ENCODE assay signal across 17 cellular contexts in genomic region chr15:85383470-85384148, GRCh38. TPM values are rescaled to one million over a fixed set of nuclear protein-coding genes. Genes with fewer than 3 reads are reported as not detected.
DNase-seq lines count a peak whose midpoint lies in the region; ATAC-seq, FAIRE-seq and TF ChIP-seq lines count a peak whose summit lies in the region.
"Had no signal": no experiment of that assay in that cellular context is flagged by ENCODE, and none has a peak within 500 bp of the region (broad histone marks: within the 10 kb centered on the region; RNA-seq: fewer than 3 reads in every experiment).

No MANE protein-coding gene starts in this region.

- intact Hi-C loops in activated CD4-positive, alpha-beta T cell treated with anti-CD3 and anti-CD28 coated beads for 36 hours (cut with DNase I, micrococcal nuclease) = loop anchor here (1.0 to 10.0 kb wide), 5 partner anchors 13 to 411 kb away; partner anchors contain the start of genes KLHL25 (in 1 of the 2) and PDE8A (in 1 of the 2)
- intact Hi-C loops in activated B cell treated with CpG ODN at 0.5 μM for 24 hours (cut with micrococcal nuclease) = loop anchor here (1.0 kb wide), 1 partner anchor 10 kb away; no protein-coding TSS in a partner anchor

- POLR2A ChIA-PET in activated CD4-positive, alpha-beta T cell treated with anti-CD3 and anti-CD28 coated beads for 36 hours (lab: Charles Lee) = interaction anchor here (0.6 to 1.0 kb wide), 4 partner anchors 14 to 92 kb away, joined by 3 read pairs; no protein-coding TSS in a partner anchor
- POLR2A ChIA-PET in activated B cell treated with CpG ODN at 0.5 μM for 24 hours (lab: Charles Lee) = interaction anchor here (0.6 to 13.7 kb wide), 5 partner anchors 23 to 89 kb away, joined by 4 to 395 read pairs (median 8); no protein-coding TSS in a partner anchor

- H3K4me3 ChIP-seq in GM12865 (ENCODE audit: low read depth, low read length) (no peak overlapping the region), small intestine (ENCODE audit: low read depth in 1 of 2, low read length in 2 of 2) (no peak overlapping the region)

- H3K27ac Mint-ChIP-seq in activated CD4-positive, alpha-beta T cell treated with anti-CD3 and anti-CD28 coated beads for 36 hours = peak overlapping the region; percentile 70
- H3K27ac Mint-ChIP-seq in activated B cell treated with CpG ODN at 0.5 μM for 24 hours = peak overlapping the region; percentile 37
- peak overlapping the region in 3 of 6 donors; percentile 41 to 91 (median 85) for H3K27ac Mint-ChIP-seq in naive B cell

- H3K27ac ChIP-seq in small intestine (ENCODE audit: low read depth in 1 of 2, low read length in 1 of 2) = no peak overlapping the region
- H3K27ac ChIP-seq: SJCRH30 had no signal

- ATAC-seq in activated CD4-positive, alpha-beta T cell treated with anti-CD3 and anti-CD28 coated beads for 36 hours = no peak
- ATAC-seq in activated B cell treated with CpG ODN at 0.5 μM for 24 hours (ENCODE audit: low read depth) = no peak
- no peak for ATAC-seq in naive B cell (ENCODE audit: low read depth in 2 of 2)
- ATAC-seq in GM21515 (IDR thresholded peaks at IDR 0.05; ENCODE audit: unreplicated experiment) = no peak
- ATAC-seq: esophagus mucosa, HCT116, sciatic nerve had no signal

- H3K9me3 Mint-ChIP-seq in activated CD4-positive, alpha-beta T cell treated with anti-CD3 and anti-CD28 coated beads for 36 hours (ENCODE audit: low read depth) = no peaks in the 10 kb centered on the region
- H3K9me3 Mint-ChIP-seq in activated B cell treated with CpG ODN at 0.5 μM for 24 hours = no peaks in the 10 kb centered on the region
- H3K9me3 Mint-ChIP-seq in naive B cell = no peaks in the 10 kb centered on the region

- peaks cover 4% of the 10 kb centered on the region for H3K36me3 Mint-ChIP-seq in activated CD4-positive, alpha-beta T cell treated with anti-CD3 and anti-CD28 coated beads for 36 hours (ENCODE audit: low read depth)
- H3K36me3 Mint-ChIP-seq in activated B cell treated with CpG ODN at 0.5 μM for 24 hours (ENCODE audit: low read depth) (peaks cover 30% of the 10 kb centered on the region), naive B cell (peaks cover 7 to 10% of the 10 kb centered on the region in 2 donors)

- H3K36me3 ChIP-seq in small intestine (ENCODE audit: control insufficient read depth in 2 of 2, insufficient read depth in 2 of 2, low read length in 2 of 2) = no peaks in the 10 kb centered on the region
- H3K36me3 ChIP-seq: transverse colon had no signal

- WGBS in small intestine, 3 donors = 47 to 66% (median 49%) methylated on average over 2 of the region's 2 CpGs

- H3K27me3 ChIP-seq in small intestine (ENCODE audit: control insufficient read depth in 2 of 2, insufficient read depth in 2 of 2, low read length in 2 of 2) = no peaks in the 10 kb centered on the region
- H3K27me3 ChIP-seq: SJCRH30, transverse colon had no signal

- peaks cover 64% of the 10 kb centered on the region for H3K4me1 Mint-ChIP-seq in activated CD4-positive, alpha-beta T cell treated with anti-CD3 and anti-CD28 coated beads for 36 hours
- H3K4me1 Mint-ChIP-seq in activated B cell treated with CpG ODN at 0.5 μM for 24 hours (peaks cover 55% of the 10 kb centered on the region), naive B cell (peaks cover 53 to 57% (median 54%) of the 10 kb centered on the region in 3 donors)

- no peaks in the 10 kb centered on the region for H3K27me3 Mint-ChIP-seq in activated CD4-positive, alpha-beta T cell treated with anti-CD3 and anti-CD28 coated beads for 36 hours
- H3K27me3 Mint-ChIP-seq in activated B cell treated with CpG ODN at 0.5 μM for 24 hours (no peaks in the 10 kb centered on the region), naive B cell (no peaks in the 10 kb centered on the region)

- DNase-seq in activated CD4-positive, alpha-beta T cell treated with anti-CD3 and anti-CD28 coated beads for 36 hours = no peak
- DNase-seq in activated CD4-positive, alpha-beta T cell treated with anti-CD3 and anti-CD28 coated beads, Interleukin-2, amount 50 U/mL, for 4 hours = no peak
- peak; percentile 32 for DNase-seq in GM12865 (ENCODE audit: low read depth)
- no peak for DNase-seq in activated B cell treated with CpG ODN at 0.5 μM for 24 hours
- peak; percentile 21 for DNase-seq in naive B cell
- DNase-seq in small intestine = no peak
- no peak for DNase-seq in C1 segment of cervical spinal cord (lab: John Stamatoyannopoulos, UW)
- DNase-seq: activated gamma-delta T cell, cerebellar nuclear complex, NCI-H1694, NCI-H526, SJCRH30, transverse colon had no signal

- no peaks in the 10 kb centered on the region for H3K9me3 ChIP-seq in small intestine (ENCODE audit: control insufficient read depth, low read depth)
- H3K9me3 ChIP-seq: transverse colon had no signal

- FAIRE-seq in small intestine (lab: Jason Lieb, UNC) = no peak

- H3K4me3 Mint-ChIP-seq in activated CD4-positive, alpha-beta T cell treated with anti-CD3 and anti-CD28 coated beads for 36 hours = peak overlapping the region; percentile 16
- H3K4me3 Mint-ChIP-seq in activated B cell treated with CpG ODN at 0.5 μM for 24 hours = peak overlapping the region; percentile 71
- peak overlapping the region in 7 of 8 donors; percentile 74 to 93 (median 88) for H3K4me3 Mint-ChIP-seq in naive B cell

- CTCF ChIA-PET in activated CD4-positive, alpha-beta T cell treated with anti-CD3 and anti-CD28 coated beads for 36 hours (lab: Charles Lee) = interaction anchor here (0.7 to 2.6 kb wide), 10 partner anchors 13 to 114 kb away, joined by 3 to 15 read pairs (median 4); no protein-coding TSS in a partner anchor
- CTCF ChIA-PET in activated B cell treated with CpG ODN at 0.5 μM for 24 hours (lab: Charles Lee) = interaction anchor here (0.8 to 1.6 kb wide), 9 partner anchors 19 to 87 kb away, joined by 3 to 5 read pairs (median 4); no protein-coding TSS in a partner anchor

- no peak for TF ChIP-seq CTCF in GM12865 (IDR thresholded peaks at IDR 0.05; ENCODE audit: insufficient read depth, low read depth, low read length, missing control alignments)
- no peak for TF ChIP-seq CTCF in activated B cell treated with CpG ODN at 0.5 μM for 24 hours (IDR thresholded peaks at IDR 0.05)

- peaks cover 0 to 10% of the 10 kb centered on the region in 2 donors for H3K4me1 ChIP-seq in small intestine (ENCODE audit: control insufficient read depth in 2 of 2, insufficient read depth in 1 of 2, low read depth in 1 of 2, low read length in 1 of 2)

RNA-seq across cellular contexts. Expression of gene AKAP13, which starts 3.2 kb away (rescaled TPM):
- total RNA-seq in activated CD4-positive, alpha-beta T cell treated with anti-CD3 and anti-CD28 coated beads for 36 hours = 100 to 1,000 TPM in 1 of 2 experiments, 10 to 100 TPM in 1; 85.1 to 104 TPM
- total RNA-seq in activated B cell treated with CpG ODN at 0.5 μM for 24 hours = 254 and 290 TPM in 2 replicates
- polyA plus RNA-seq in naive B cell (ENCODE audit: low read depth in 6 of 6) (100 to 1,000 TPM in 4 of 6 donors, 10 to 100 TPM in 2; 63.4 to 185 (median 122) TPM), small intestine (10 to 100 TPM; 39.4 to 71.6 (median 58.9) TPM)

Comparison
In these comparisons a context has a peak if more than half of its experiments do, and no peak if none do; other contexts are left out.
1. DNase-seq: peak in GM12865 (single experiment) and naive B cell (single experiment); none in activated CD4-positive, alpha-beta T cell treated with anti-CD3 and anti-CD28 coated beads for 36 hours (single experiment), activated CD4-positive, alpha-beta T cell treated with anti-CD3 and anti-CD28 coated beads, Interleukin-2, amount 50 U/mL, for 4 hours (0 of 2), activated B cell treated with CpG ODN at 0.5 μM for 24 hours (single experiment), small intestine (single experiment) and C1 segment of cervical spinal cord (0 of 14).
2. H3K4me3 Mint-ChIP-seq: peak in every context shown above with its lines; median percentile 88 in naive B cell; 71 in activated B cell treated with CpG ODN at 0.5 μM for 24 hours; 16 in activated CD4-positive, alpha-beta T cell treated with anti-CD3 and anti-CD28 coated beads for 36 hours.